Comparison of ENCODE assay signal across 11 cellular contexts in genomic region chr3:129890891-129891290, GRCh38. TPM values are rescaled to one million over a fixed set of nuclear protein-coding genes. Genes with fewer than 3 reads are reported as not detected.
A peak's percentile ranks its signal among the peaks of the same experiment; 100 is the strongest.
DNase-seq lines count a peak whose midpoint lies in the region; ATAC-seq and TF ChIP-seq lines count a peak whose summit lies in the region.
"Had no signal": no experiment of that assay in that cellular context is flagged by ENCODE, and none has a peak within 500 bp of the region (broad histone marks: within the 10 kb centered on the region; RNA-seq: fewer than 3 reads in every experiment).

No MANE protein-coding gene starts in this region.

- H3K27me3 Mint-ChIP-seq in natural killer cell treated with Interleukin-12 subunit alpha and Interleukin-12 subunit beta and Interleukin-15 and Interleukin-18, amount 100 ng/mL, for 72 hours: peaks cover 0 to 3% of the 10 kb centered on the region in 2 donors
- H3K27me3 Mint-ChIP-seq in osteocyte (ENCODE audit: unreplicated experiment): no peaks in the 10 kb centered on the region

- peak overlapping the region; percentile 88 to 99 (median 93) for H3K4me2 ChIP-seq in BLaER1 treated with 17β-estradiol and CSF1 and Interleukin-3, amounts not matched to agents 10 nM and 100 nM

- H3K4me3 Mint-ChIP-seq in natural killer cell treated with Interleukin-12 subunit alpha and Interleukin-12 subunit beta and Interleukin-15 and Interleukin-18, amount 100 ng/mL, for 72 hours: no peak overlapping the region
- no peak overlapping the region for H3K4me3 Mint-ChIP-seq in osteocyte (ENCODE audit: unreplicated experiment)
- H3K4me3 Mint-ChIP-seq: activated T-cell treated with anti-CD3 and anti-CD28 coated beads, Interleukin-2, amount 50 U/mL, for 4 hours had no signal

- H3K4me3 ChIP-seq in BLaER1 treated with 17β-estradiol and CSF1 and Interleukin-3, amounts not matched to agents 10 nM and 100 nM: peak overlapping the region; percentile 8 to 97 (median 50); a peak in 16 of 20 replicates
- no peak overlapping the region for H3K4me3 ChIP-seq in HL-60 (replicated peaks; ENCODE audit: insufficient read depth, low read length)
- peak overlapping the region; percentile 98 for H3K4me3 ChIP-seq in adipocyte (ENCODE audit: low read length)

- DNase-seq in HL-60 (ENCODE audit: low read depth in 1 of 2, low spot score in 1 of 2): no peak
- DNase-seq in adipocyte (ENCODE audit: low read depth): no peak
- DNase-seq in natural killer cell treated with Interleukin-12 subunit alpha and Interleukin-12 subunit beta and Interleukin-15 and Interleukin-18, amount 100 ng/mL, for 72 hours (ENCODE audit: low spot score): no peak
- no peak for DNase-seq in iPS-NIHi11 (ENCODE audit: low spot score)
- no peak for DNase-seq in osteocyte (ENCODE audit: extremely low spot score, unreplicated experiment)
- no peak for DNase-seq in stimulated activated CD4-positive, alpha-beta T cell treated with anti-CD3 and anti-CD28 coated beads, Interleukin-2, amount 100 ng/mL, for 48 hours
- no peak for DNase-seq in G401 (ENCODE audit: low spot score)
- DNase-seq: activated T-cell treated with anti-CD3 and anti-CD28 coated beads, Interleukin-2, amount 50 U/mL, for 4 hours; brain microvascular endothelial cell had no signal

- H3K9me3 ChIP-seq in BLaER1 treated with 17β-estradiol and CSF1 and Interleukin-3, amounts not matched to agents 10 nM and 100 nM (replicated peaks in 1 of 11): peaks cover 0 to 5% (median 0%) of the 10 kb centered on the region in 11 experiments; a peak in 6 of 22 replicates
- H3K9me3 ChIP-seq in adipocyte (ENCODE audit: control insufficient read depth, low read length): no peaks in the 10 kb centered on the region

- H3K4me1 Mint-ChIP-seq in natural killer cell treated with Interleukin-12 subunit alpha and Interleukin-12 subunit beta and Interleukin-15 and Interleukin-18, amount 100 ng/mL, for 72 hours (ENCODE audit: low read depth in 2 of 2): peaks cover 29 to 43% of the 10 kb centered on the region in 2 donors
- peaks cover 46% of the 10 kb centered on the region for H3K4me1 Mint-ChIP-seq in osteocyte (ENCODE audit: unreplicated experiment)

- no peaks in the 10 kb centered on the region for H3K36me3 Mint-ChIP-seq in natural killer cell treated with Interleukin-12 subunit alpha and Interleukin-12 subunit beta and Interleukin-15 and Interleukin-18, amount 100 ng/mL, for 72 hours
- peaks cover 3% of the 10 kb centered on the region for H3K36me3 Mint-ChIP-seq in osteocyte (ENCODE audit: unreplicated experiment)

- H3K27me3 ChIP-seq in BLaER1 treated with 17β-estradiol and CSF1 and Interleukin-3, amounts not matched to agents 10 nM and 100 nM: no peaks in the 10 kb centered on the region
- H3K27me3 ChIP-seq in HL-60 (ENCODE audit: insufficient read depth, poor library complexity, severe bottlenecking) (no peaks in the 10 kb centered on the region), adipocyte (replicated peaks; ENCODE audit: control insufficient read depth, insufficient read depth, low read length) (no peaks in the 10 kb centered on the region)
- H3K27me3 ChIP-seq: brain microvascular endothelial cell had no signal

- H4K20me1 ChIP-seq in BLaER1 treated with 17β-estradiol and CSF1 and Interleukin-3, amounts not matched to agents 10 nM and 100 nM: peaks cover 0 to 44% (median 0%) of the 10 kb centered on the region in 11 experiments; a peak in 2 of 22 replicates

- peaks cover 0 to 39% (median 14%) of the 10 kb centered on the region in 11 experiments; a peak in 15 of 22 replicates for H3K36me3 ChIP-seq in BLaER1 treated with 17β-estradiol and CSF1 and Interleukin-3, amounts not matched to agents 10 nM and 100 nM
- H3K36me3 ChIP-seq in adipocyte (ENCODE audit: control insufficient read depth, insufficient read depth, low read length, severe bottlenecking): no peaks in the 10 kb centered on the region
- H3K36me3 ChIP-seq: brain microvascular endothelial cell had no signal

- no peak for ATAC-seq in natural killer cell treated with Interleukin-12 subunit alpha and Interleukin-12 subunit beta and Interleukin-15 and Interleukin-18, amount 100 ng/mL, for 72 hours
- ATAC-seq: activated T-cell treated with anti-CD3 and anti-CD28 coated beads, Interleukin-2, amount 50 U/mL, for 4 hours; Right ventricle myocardium inferior had no signal

- H3K27ac ChIP-seq in BLaER1 treated with 17β-estradiol and CSF1 and Interleukin-3, amounts not matched to agents 10 nM and 100 nM: peak overlapping the region; percentile 54 to 97 (median 96); a peak in 20 of 22 replicates
- peak overlapping the region; percentile 49 for H3K27ac ChIP-seq in HL-60 (replicated peaks)
- H3K27ac ChIP-seq: brain microvascular endothelial cell had no signal

- H3K9me3 Mint-ChIP-seq in natural killer cell treated with Interleukin-12 subunit alpha and Interleukin-12 subunit beta and Interleukin-15 and Interleukin-18, amount 100 ng/mL, for 72 hours: no peaks in the 10 kb centered on the region
- no peaks in the 10 kb centered on the region for H3K9me3 Mint-ChIP-seq in osteocyte (ENCODE audit: unreplicated experiment)
- H3K9me3 Mint-ChIP-seq: activated T-cell treated with anti-CD3 and anti-CD28 coated beads, Interleukin-2, amount 50 U/mL, for 4 hours had no signal

- peaks cover 59 to 76% (median 65%) of the 10 kb centered on the region in 10 experiments for H3K4me1 ChIP-seq in BLaER1 treated with 17β-estradiol and CSF1 and Interleukin-3, amounts not matched to agents 10 nM and 100 nM
- H3K4me1 ChIP-seq in adipocyte (ENCODE audit: control insufficient read depth, insufficient read depth, low read length): peaks cover 46% of the 10 kb centered on the region

- peak overlapping the region; percentile 7 to 83 for H3K27ac Mint-ChIP-seq in natural killer cell treated with Interleukin-12 subunit alpha and Interleukin-12 subunit beta and Interleukin-15 and Interleukin-18, amount 100 ng/mL, for 72 hours
- no peak overlapping the region for H3K27ac Mint-ChIP-seq in osteocyte (ENCODE audit: unreplicated experiment)

- peak overlapping the region; percentile 41 to 98 (median 95); a peak in 20 of 22 replicates for H3K9ac ChIP-seq in BLaER1 treated with 17β-estradiol and CSF1 and Interleukin-3, amounts not matched to agents 10 nM and 100 nM
- H3K9ac ChIP-seq in adipocyte (ENCODE audit: low read length): no peak overlapping the region

- in situ Hi-C loops in G401 (cut with HindIII; ENCODE audit: low sequenced_read_pairs): no loop called here

- TF ChIP-seq CTCF in HL-60 (IDR thresholded peaks at IDR 0.05; ENCODE audit: insufficient read depth, low read length) (no peak), osteocyte (IDR thresholded peaks at IDR 0.05) (no peak)

RNA-seq across cellular contexts. Expression of gene TMCC1, which starts 2.6 kb away (rescaled TPM):
- total RNA-seq in natural killer cell treated with Interleukin-12 subunit alpha and Interleukin-12 subunit beta and Interleukin-15 and Interleukin-18, amount 100 ng/mL, for 72 hours: 10 to 100 TPM; 21.5 to 34.5 TPM
- 34.6 and 37.8 TPM in 2 replicates for total RNA-seq in osteocyte
- 14.6 and 15.9 TPM in 2 replicates for total RNA-seq in G401 (2014; rRNA removed; shearing (Covaris generic))
